ENCODE assay signal across 33 cellular contexts in genomic region chr2:98782570-98782969, GRCh38.
"Had no signal": no experiment of that assay in that cellular context is flagged by ENCODE, and none has a peak within 500 bp of the region (broad histone marks: within the 10 kb centered on the region; RNA-seq: fewer than 3 reads in every experiment).

No MANE protein-coding gene starts in this region.

- H3K4me3 ChIP-seq: ovary, psoas muscle, skin epidermis, smooth muscle cell, spleen, suprapubic skin, testis, tibial artery, transverse colon, upper lobe of right lung, uterus had no signal

- H3K4me1 Mint-ChIP-seq: stimulated activated memory B cell treated with anti-CD40 and anti-IgM and Interleukin-4, amounts not matched to agents 10 μg/mL and 1 μg/mL and 100 μg/mL, for 72 hours had no signal

- H3K4me2 ChIP-seq: smooth muscle cell had no signal

- H3K36me3 ChIP-seq: neutrophil, ovary, spleen, suprapubic skin, tibial artery, transverse colon, upper lobe of right lung, uterus had no signal

- H3K79me2 ChIP-seq: parathyroid adenoma had no signal

- H3K4me1 ChIP-seq: psoas muscle, spleen, suprapubic skin, testis, tibial artery, transverse colon, upper lobe of right lung, uterus had no signal

- H3K27ac ChIP-seq: neutrophil, ovary, parathyroid adenoma, psoas muscle, skin epidermis, spleen, suprapubic skin, testis, tibial artery, transverse colon, upper lobe of right lung, uterus had no signal

- H2AFZ ChIP-seq: parathyroid adenoma had no signal

- DNase-seq: naive thymus-derived CD8-positive, alpha-beta T cell; nephron progenitor cell; nucleus accumbens; ovary; posterior cingulate gyrus; psoas muscle; right cardiac atrium; spleen; stimulated activated CD4-positive, alpha-beta T cell treated with anti-CD3 and anti-CD28 coated beads, Interleukin-12 subunit alpha, Interleukin-12 subunit beta, amount 100 ng/mL, for 4 hours; stimulated activated CD4-positive, alpha-beta T cell treated with anti-CD3 and anti-CD28 coated beads, Interleukin-1b, Interleukin-23, amount 100 ng/mL, for 48 hours; stimulated activated CD4-positive, alpha-beta T cell treated with anti-CD3 and anti-CD28 coated beads, Interleukin-4, amount 100 ng/mL, for 1 hour; stimulated activated CD4-positive, alpha-beta T cell treated with anti-CD3 and anti-CD28 coated beads, Interleukin-4, amount 100 ng/mL, for 4 hours; stimulated activated CD8-positive, alpha-beta memory T cell treated with anti-CD3 and anti-CD28 coated beads, Interleukin-4, amount 100 ng/mL, for 48 hours; stimulated activated naive CD4-positive, alpha-beta T cell; stimulated activated naive CD8-positive, alpha-beta T cell treated with anti-CD3 and anti-CD28 coated beads, Interleukin-15, amount 100 ng/mL, for 72 hours; stimulated activated naive CD8-positive, alpha-beta T cell treated with anti-CD3 and anti-CD28 coated beads, Interleukin-15, Interleukin-2, amounts not matched to agents 100 U/mL and 50 U/mL, for 24 hours; substantia nigra; testis; tibial artery; transverse colon; upper lobe of right lung; uterus had no signal

- ATAC-seq: naive thymus-derived CD8-positive, alpha-beta T cell; natural killer cell treated with Interleukin-12 subunit alpha and Interleukin-12 subunit beta and Interleukin-15 and Interleukin-18, amount 100 ng/mL, for 72 hours; psoas muscle; right cardiac atrium; sciatic nerve; stimulated activated memory B cell treated with anti-CD40 and anti-IgM and Interleukin-4, amounts not matched to agents 10 μg/mL and 1 μg/mL and 100 μg/mL, for 72 hours; stimulated activated naive CD8-positive, alpha-beta T cell treated with anti-CD3 and anti-CD28 coated beads, Interleukin-15, amount 100 ng/mL, for 72 hours; stimulated activated naive CD8-positive, alpha-beta T cell treated with anti-CD3 and anti-CD28 coated beads, Interleukin-15, Interleukin-2, amounts not matched to agents 100 U/mL and 50 U/mL, for 24 hours; upper lobe of right lung had no signal

- H3K27me3 Mint-ChIP-seq: naive thymus-derived CD8-positive, alpha-beta T cell; natural killer cell treated with Interleukin-12 subunit alpha and Interleukin-12 subunit beta and Interleukin-15 and Interleukin-18, amount 100 ng/mL, for 72 hours; stimulated activated memory B cell treated with anti-CD40 and anti-IgM and Interleukin-4, amounts not matched to agents 10 μg/mL and 1 μg/mL and 100 μg/mL, for 72 hours; stimulated activated naive CD8-positive, alpha-beta T cell treated with anti-CD3 and anti-CD28 coated beads, Interleukin-15, amount 100 ng/mL, for 72 hours; type B pancreatic cell had no signal

- H3K36me3 Mint-ChIP-seq: type B pancreatic cell had no signal

- H3K9me3 ChIP-seq: neutrophil, ovary, testis, tibial artery, upper lobe of right lung, uterus had no signal

- H3K4me3 Mint-ChIP-seq: naive thymus-derived CD8-positive, alpha-beta T cell; natural killer cell treated with Interleukin-12 subunit alpha and Interleukin-12 subunit beta and Interleukin-15 and Interleukin-18, amount 100 ng/mL, for 72 hours; nephron progenitor cell; neural crest cell; stimulated activated memory B cell treated with anti-CD40 and anti-IgM and Interleukin-4, amounts not matched to agents 10 μg/mL and 1 μg/mL and 100 μg/mL, for 72 hours; stimulated activated naive CD8-positive, alpha-beta T cell treated with anti-CD3 and anti-CD28 coated beads, Interleukin-15, amount 100 ng/mL, for 72 hours; type B pancreatic cell had no signal

- H3K9ac ChIP-seq: parathyroid adenoma had no signal

- H3K27me3 ChIP-seq: neutrophil, ovary, spleen, suprapubic skin, testis, tibial artery, transverse colon, upper lobe of right lung, uterus had no signal

- H3K27ac Mint-ChIP-seq: naive thymus-derived CD8-positive, alpha-beta T cell; natural killer cell treated with Interleukin-12 subunit alpha and Interleukin-12 subunit beta and Interleukin-15 and Interleukin-18, amount 100 ng/mL, for 72 hours; nephron progenitor cell; progenitor cell of endocrine pancreas; stimulated activated memory B cell treated with anti-CD40 and anti-IgM and Interleukin-4, amounts not matched to agents 10 μg/mL and 1 μg/mL and 100 μg/mL, for 72 hours; stimulated activated naive CD8-positive, alpha-beta T cell treated with anti-CD3 and anti-CD28 coated beads, Interleukin-15, amount 100 ng/mL, for 72 hours; type B pancreatic cell had no signal
